Comparison of ENCODE assay signal across 24 cellular contexts in genomic region chr17:17034496-17035066, GRCh38.
"Had no signal": no experiment of that assay in that cellular context is flagged by ENCODE, and none has a peak within 500 bp of the region (broad histone marks: within the 10 kb centered on the region; RNA-seq: fewer than 3 reads in every experiment).

No MANE protein-coding gene starts in this region.

- H3K36me3 ChIP-seq: colonic mucosa, gastrocnemius medialis, pancreas, prostate gland, suprapubic skin, vagina had no signal

- H3K27me3 ChIP-seq: colonic mucosa, gastrocnemius medialis, pancreas, suprapubic skin, vagina had no signal

- H3K9me3 ChIP-seq: colonic mucosa, gastrocnemius medialis, pancreas, prostate gland, suprapubic skin, vagina had no signal

- H3K4me3 ChIP-seq: colonic mucosa, gastrocnemius medialis, pancreas, prostate gland, suprapubic skin, vagina had no signal

- FAIRE-seq: endometrium, islet of Langerhans, pancreas had no signal

- DNase-seq: activated CD4-positive, alpha-beta T cell treated with anti-CD3 and anti-CD28 coated beads for 1 hour; activated CD4-positive, alpha-beta T cell treated with anti-CD3 and anti-CD28 coated beads, Interleukin-2, amount 10 ng/mL, durations not matched to agents 7 days and 5 days; activated CD8-positive, alpha-beta T cell treated with anti-CD3 and anti-CD28 coated beads for 36 hours; activated naive CD8-positive, alpha-beta T cell treated with anti-CD3 and anti-CD28 coated beads, Interleukin-2, amount 50 U/mL, for 24 hours; activated T-cell treated with anti-CD3 and anti-CD28 coated beads, Interleukin-2, amount 50 U/mL, for 4 hours; amygdala; colonic mucosa; effector CD8-positive, alpha-beta T cell; gastrocnemius medialis; glutamatergic neuron; mammary epithelial cell; naive thymus-derived CD4-positive, alpha-beta T cell; pancreas; stimulated activated CD4-positive, alpha-beta T cell treated with anti-CD3 and anti-CD28 coated beads, Interleukin-15, amount 100 ng/mL, for 24 hours; stimulated activated CD4-positive, alpha-beta T cell treated with anti-CD3 and anti-CD28 coated beads, Interleukin-2, amount 100 ng/mL, for 24 hours; stimulated activated naive B cell treated with anti-CD40 and anti-IgM and Interleukin-4, amounts not matched to agents 10 μg/mL and 1 μg/mL and 100 μg/mL, for 72 hours; trophoblast cell had no signal

- H3K27ac ChIP-seq: colonic mucosa, epithelial cell of prostate, pancreas, prostate gland, suprapubic skin, vagina had no signal

- ATAC-seq: activated CD8-positive, alpha-beta T cell treated with anti-CD3 and anti-CD28 coated beads for 36 hours; activated naive CD8-positive, alpha-beta T cell treated with anti-CD3 and anti-CD28 coated beads, Interleukin-2, amount 50 U/mL, for 24 hours; activated T-cell treated with anti-CD3 and anti-CD28 coated beads, Interleukin-2, amount 50 U/mL, for 4 hours; activated T-helper 17 cell treated with anti-CD3 and anti-CD28 coated beads, Interleukin-2, amount 50 U/mL, for 72 hours; gastrocnemius medialis; naive thymus-derived CD4-positive, alpha-beta T cell; pancreas; stimulated activated naive B cell treated with anti-CD40 and anti-IgM and Interleukin-4, amounts not matched to agents 10 μg/mL and 1 μg/mL and 100 μg/mL, for 72 hours had no signal
